8 cellular contexts compared by ENCODE assay signal in genomic region chr4:106315968-106316772, GRCh38. TPM values are rescaled to one million over a fixed set of nuclear protein-coding genes. Genes with fewer than 3 reads are reported as not detected.
A peak's percentile ranks its signal among the peaks of the same experiment; 100 is the strongest.
DNase-seq lines count a peak whose midpoint lies in the region; ATAC-seq and TF ChIP-seq lines count a peak whose summit lies in the region.

Gene AIMP1, plus strand, starts transcription at chr4:106316550. Its CDS starts 8,460 bp downstream, at chr4:106325010.
Gene TBCK, minus strand, starts transcription at chr4:106316209. Its CDS starts 7,249 bp downstream, at chr4:106308960.

- H3K27me3 Mint-ChIP-seq in CD14-positive monocyte (ENCODE audit: low read depth in 3 of 3), result peaks cover 0 to under 1% (median 0%) of the 10 kb centered on the region in 3 donors

- H3K9me3 Mint-ChIP-seq in CD14-positive monocyte, result peaks cover 0 to 9% (median 2%) of the 10 kb centered on the region in 7 donors

- no peak for TF ChIP-seq CTCF in CD14-positive monocyte (IDR thresholded peaks at IDR 0.05)
- TF ChIP-seq CTCF in left lung (IDR thresholded peaks at IDR 0.05), result no peak

- peaks cover 22 to 45% of the 10 kb centered on the region in 2 donors for H3K4me1 ChIP-seq in left lung

- DNase-seq in CD14-positive monocyte (ENCODE audit: low spot score), result peak; percentile 90
- DNase-seq in NCI-H748 (lab: John Stamatoyannopoulos, UW; ENCODE audit: unreplicated experiment), result peak; percentile 86
- peak; percentile 78 to 87 for DNase-seq in activated CD4-positive, alpha-beta T cell treated with anti-CD3 and anti-CD28 coated beads, Interleukin-2, amount 50 U/mL, for 24 hours (ENCODE audit: low read depth in 1 of 2, low spot score in 1 of 2)
- peak; percentile 93 to 96 for DNase-seq in dermis microvascular lymphatic vessel endothelial cell (ENCODE audit: low read depth in 2 of 2)
- peak; percentile 91 to 92 for DNase-seq in left lung
- peak; percentile 76 to 79 for DNase-seq in stimulated activated CD4-positive, alpha-beta T cell treated with anti-CD3 and anti-CD28 coated beads, Interleukin-2, amount 100 ng/mL, for 48 hours

- intact Hi-C loops in CD14-positive monocyte (cut with micrococcal nuclease) (no loop called here), left lung (cut with DNase I) (no loop called here)

- H3K4me3 Mint-ChIP-seq in CD14-positive monocyte, result no peak within 1 kb of the TSS

- H3K36me3 ChIP-seq in left lung, result peaks cover 0 to 7% of the 10 kb centered on the region in 2 donors

- peaks cover 10 to 12% of the 10 kb centered on the region in 2 donors for H3K36me3 Mint-ChIP-seq in CD14-positive monocyte

- no peaks in the 10 kb centered on the region for H3K9me3 ChIP-seq in left lung

- peak within 1 kb of the TSS in 2 of 7 donors; percentile 63 to 78 for H3K27ac Mint-ChIP-seq in CD14-positive monocyte

- peak; percentile 89 for ATAC-seq in GM19395 (IDR thresholded peaks at IDR 0.05; ENCODE audit: unreplicated experiment)
- peak; percentile 78 for ATAC-seq in HG03558 (IDR thresholded peaks at IDR 0.05; ENCODE audit: extremely low read depth, unreplicated experiment)
- ATAC-seq in left lung, result peak; percentile 98

- peak within 1 kb of the TSS; percentile 61 to 78 for H3K4me3 ChIP-seq in left lung

- no peaks in the 10 kb centered on the region for H3K27me3 ChIP-seq in left lung

- peak within 1 kb of the TSS; percentile 93 to 94 for H3K27ac ChIP-seq in left lung

- peaks cover 17% of the 10 kb centered on the region for H3K4me1 Mint-ChIP-seq in CD14-positive monocyte

RNA-seq across cellular contexts. Expression of gene AIMP1, which starts in this region (rescaled TPM):
- polyA plus RNA-seq in CD14-positive monocyte, result 10 to 100 TPM; 56.1 to 65.6 TPM
- 9.5 and 12.2 TPM in 2 replicates for total RNA-seq in dermis microvascular lymphatic vessel endothelial cell
- 10 to 100 TPM; 38.9 to 42.3 TPM for total RNA-seq in left lung

RNA-seq across cellular contexts. Expression of gene TBCK, which starts in this region (rescaled TPM):
- polyA plus RNA-seq in CD14-positive monocyte, result 10 to 100 TPM; 12.5 to 14.0 TPM
- 14.6 and 27.1 TPM in 2 replicates for total RNA-seq in dermis microvascular lymphatic vessel endothelial cell
- 10 to 100 TPM; 36.1 to 43.9 TPM for total RNA-seq in left lung

Comparison
In these comparisons a context has a peak if more than half of its experiments do, and no peak if none do; other contexts are left out.
1. Peak in every context shown above with its lines: DNase-seq, ATAC-seq, H3K4me3 ChIP-seq and H3K27ac ChIP-seq.